11 cellular contexts compared by ENCODE assay signal in genomic region chr10:50512214-50512595, GRCh38.
DNase-seq lines count a peak whose midpoint lies in the region; ATAC-seq, FAIRE-seq and TF ChIP-seq lines count a peak whose summit lies in the region.
"Had no signal": no experiment of that assay in that cellular context is flagged by ENCODE, and none has a peak within 500 bp of the region (broad histone marks: within the 10 kb centered on the region; RNA-seq: fewer than 3 reads in every experiment).

No MANE protein-coding gene starts in this region.

- TF ChIP-seq EP300 in tibial nerve (IDR thresholded peaks at IDR 0.05): no peak

- DNase-seq in left ventricle myocardium superior (no peak), right cardiac atrium (no peak), M059J (ENCODE audit: low read depth) (peak; percentile 41), tibial nerve (ENCODE audit: low spot score in 2 of 2) (no peak), D721Med (ENCODE audit: insufficient read length, low spot score) (no peak), RCC 7860 (ENCODE audit: low spot score) (no peak)
- DNase-seq: activated CD4-positive, CD25-positive, alpha-beta regulatory T cell; nephron progenitor cell had no signal

- TF ChIP-seq POLR2A in tibial nerve (IDR thresholded peaks at IDR 0.05): no peak

- no peak overlapping the region for H3K27ac ChIP-seq in right cardiac atrium (ENCODE audit: low read length)
- peak overlapping the region; percentile 78 for H3K27ac ChIP-seq in cingulate gyrus (ENCODE audit: low read depth, low read length)
- peak overlapping the region in 3 of 4 donors; percentile 16 to 93 (median 85) for H3K27ac ChIP-seq in tibial nerve

- peak; percentile 19 for ATAC-seq in left ventricle myocardium superior
- ATAC-seq in right cardiac atrium: no peak
- no peak for ATAC-seq in GM19455 (IDR thresholded peaks at IDR 0.05; ENCODE audit: unreplicated experiment)

- H3K9me3 ChIP-seq in right cardiac atrium (ENCODE audit: control insufficient read depth, low read length) (no peaks in the 10 kb centered on the region), tibial nerve (no peaks in the 10 kb centered on the region)

- WGBS in right cardiac atrium: 65% methylated on average over 1 of the region's 1 CpG
- 54 to 65% methylated on average over 1 of the region's 1 CpG for WGBS in tibial nerve, 2 donors

- FAIRE-seq in D721Med (lab: Jason Lieb, UNC): no peak
- FAIRE-seq in RCC 7860 (lab: Jason Lieb, UNC): no peak
- FAIRE-seq: endothelial cell of umbilical vein had no signal

- H3K27me3 ChIP-seq in right cardiac atrium (ENCODE audit: control insufficient read depth, insufficient read depth): no peaks in the 10 kb centered on the region
- no peaks in the 10 kb centered on the region for H3K27me3 ChIP-seq in tibial nerve

- intact Hi-C loops in left ventricle myocardium superior (cut with micrococcal nuclease): no loop called here
- intact Hi-C loops in right cardiac atrium (cut with DNase I): no loop called here

- no peak for TF ChIP-seq CTCF in tibial nerve (IDR thresholded peaks at IDR 0.05)
- TF ChIP-seq CTCF in D721Med (IDR thresholded peaks at IDR 0.05; ENCODE audit: insufficient read depth, missing control alignments): no peak

- H3K4me1 ChIP-seq in right cardiac atrium (ENCODE audit: control insufficient read depth, insufficient read depth, low read length) (peaks cover 19% of the 10 kb centered on the region), tibial nerve (peaks cover 0 to 71% (median 42%) of the 10 kb centered on the region in 4 donors)

- no peaks in the 10 kb centered on the region for H3K36me3 ChIP-seq in tibial nerve

- H3K4me3 ChIP-seq in right cardiac atrium (ENCODE audit: low read length) (no peak overlapping the region), tibial nerve (no peak overlapping the region)
